Comparison of ENCODE assay signal across 8 cellular contexts in genomic region chr5:140108093-140109049, GRCh38. TPM values are rescaled to one million over a fixed set of nuclear protein-coding genes. Genes with fewer than 3 reads are reported as not detected.
DNase-seq lines count a peak whose midpoint lies in the region; ATAC-seq and TF ChIP-seq lines count a peak whose summit lies in the region.

No MANE protein-coding gene starts in this region.

- peak overlapping the region; percentile 99 for H3K27ac ChIP-seq in breast epithelium
- H3K27ac ChIP-seq in stomach: peak overlapping the region; percentile 91 to 99 (median 98)

- H3K4me3 ChIP-seq in breast epithelium: peak overlapping the region; percentile 64 to 81 (median 78)
- H3K4me3 ChIP-seq in stomach: peak overlapping the region; percentile 69 to 77 (median 76)

- H3K27me3 ChIP-seq in breast epithelium: no peaks in the 10 kb centered on the region
- H3K27me3 ChIP-seq in stomach: peaks cover 0 to 14% (median 0%) of the 10 kb centered on the region in 3 donors

- DNase-seq in stimulated activated CD4-positive, alpha-beta T cell treated with anti-CD3 and anti-CD28 coated beads, Interleukin-12 subunit alpha, Interleukin-12 subunit beta, amount 100 ng/mL, for 24 hours (ENCODE audit: low read depth in 2 of 2): peak; percentile 9 to 61
- DNase-seq in stimulated activated CD4-positive, alpha-beta T cell treated with anti-CD3 and anti-CD28 coated beads, Interleukin-12 subunit alpha, Interleukin-12 subunit beta, amount 100 ng/mL, for 4 hours: no peak
- DNase-seq in breast epithelium (ENCODE audit: low spot score in 2 of 2) (no peak), left kidney (ENCODE audit: low read depth, low spot score) (peak; percentile 41), stomach (peak; percentile 41)

- no peak for TF ChIP-seq EP300 in stomach (IDR thresholded peaks at IDR 0.05)

- no peak for TF ChIP-seq CTCF in breast epithelium (IDR thresholded peaks at IDR 0.05)
- no peak for TF ChIP-seq CTCF in stomach (IDR thresholded peaks at IDR 0.05)

- peaks cover 0 to 19% of the 10 kb centered on the region in 2 donors for H3K4me1 ChIP-seq in breast epithelium
- peaks cover 18 to 66% (median 59%) of the 10 kb centered on the region in 4 donors for H3K4me1 ChIP-seq in stomach

- H3K9me3 ChIP-seq in breast epithelium: no peaks in the 10 kb centered on the region
- no peaks in the 10 kb centered on the region for H3K9me3 ChIP-seq in stomach

- peak; percentile 29 for TF ChIP-seq POLR2A in Raji (IDR thresholded peaks at IDR 0.05; ENCODE audit: insufficient read depth, low read depth, low read length)
- no peak for TF ChIP-seq POLR2A in breast epithelium (IDR thresholded peaks at IDR 0.05)
- TF ChIP-seq POLR2A in stomach (IDR thresholded peaks at IDR 0.05): no peak

- WGBS in stomach, 5 donors: 1 to 5% (median 3%) methylated on average over 35 to 53 of the region's 53 CpGs

- no peak for ATAC-seq in GM18498 (IDR thresholded peaks at IDR 0.05; ENCODE audit: unreplicated experiment)
- no peak for ATAC-seq in GM18858 (IDR thresholded peaks at IDR 0.05; ENCODE audit: unreplicated experiment)

- H3K36me3 ChIP-seq in breast epithelium (no peaks in the 10 kb centered on the region), stomach (no peaks in the 10 kb centered on the region)

- intact Hi-C loops in breast epithelium (cut with DNase I; ENCODE audit: low total_unique reads) (no loop called here), stomach (cut with DNase I; ENCODE audit: low total_unique reads) (loop anchor here (5.0 kb wide), 1 partner anchor 39 kb away; no protein-coding TSS in a partner anchor)

RNA-seq across cellular contexts. Expression of gene PURA, which starts 5.5 kb away (rescaled TPM):
- 10 to 100 TPM; 27.9 to 33.8 (median 30.1) TPM for total RNA-seq in breast epithelium
- 10 to 100 TPM; 12.5 to 30.8 (median 28.7) TPM for total RNA-seq in stomach
- polyA plus RNA-seq in stomach: 1 to 10 TPM; 3.3 to 4.8 (median 4.6) TPM

RNA-seq across cellular contexts. Expression of gene IGIP, which starts 17.4 kb away (rescaled TPM):
- total RNA-seq in breast epithelium: 10 to 100 TPM; 19.0 to 23.1 (median 21.8) TPM
- total RNA-seq in stomach: 10 to 100 TPM in 3 of 5 donors, 1 to 10 TPM in 2; 1.8 to 29.5 (median 14.3) TPM
- 1 to 10 TPM; 4.6 to 6.6 (median 6.1) TPM for polyA plus RNA-seq in stomach

Comparison
In these comparisons a context has a peak if more than half of its experiments do, and no peak if none do; other contexts are left out.
1. DNase-seq: peak in stimulated activated CD4-positive, alpha-beta T cell treated with anti-CD3 and anti-CD28 coated beads, Interleukin-12 subunit alpha, Interleukin-12 subunit beta, amount 100 ng/mL, for 24 hours (2 of 2), left kidney (single experiment) and stomach (single experiment); none in stimulated activated CD4-positive, alpha-beta T cell treated with anti-CD3 and anti-CD28 coated beads, Interleukin-12 subunit alpha, Interleukin-12 subunit beta, amount 100 ng/mL, for 4 hours (single experiment) and breast epithelium (0 of 2).